8 cellular contexts compared by ENCODE assay signal in the genomic region with DNA sequence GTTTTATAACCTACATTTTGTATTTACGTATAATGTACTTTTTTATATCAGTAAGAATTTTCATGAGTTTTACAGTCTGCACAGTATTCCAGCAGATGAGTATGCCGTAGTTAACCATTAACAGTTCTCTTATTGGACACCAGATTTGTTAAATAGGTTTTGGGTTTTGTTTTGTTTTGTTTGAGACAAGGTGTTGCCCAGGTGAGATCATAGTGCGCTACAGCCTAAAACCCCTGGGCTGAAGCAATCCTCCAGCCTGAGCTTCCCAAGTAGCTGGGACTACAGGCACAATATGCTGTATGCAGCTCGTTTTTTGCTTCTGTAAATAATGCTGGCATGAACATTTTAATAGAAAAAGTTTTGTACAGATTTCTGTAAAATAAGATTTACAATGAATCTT.
DNase-seq lines count a peak whose midpoint lies in the region; ATAC-seq and TF ChIP-seq lines count a peak whose summit lies in the region.

No MANE protein-coding gene starts in this region.

- no peaks in the 10 kb centered on the region for H3K9me2 ChIP-seq in SK-N-SH

- TF ChIP-seq EP300 in SK-N-SH (IDR thresholded peaks at IDR 0.05; ENCODE audit: borderline replicate concordance in 1 of 2, low read depth in 1 of 2, low read length in 1 of 2), result no peak

- TF ChIP-seq POLR2A in Peyer's patch (IDR thresholded peaks at IDR 0.05), result no peak

- DNase-seq in SK-N-SH (no peak), Peyer's patch (no peak), fibroblast of lung (ENCODE audit: low read depth in 2 of 2) (peak in 1 of 2 donors; percentile 23), iPS-NIHi11 (ENCODE audit: low spot score) (no peak)

- H3K4me1 ChIP-seq in SK-N-SH (ENCODE audit: control insufficient read depth in 1 of 2, insufficient read depth in 2 of 2, low read depth in 1 of 2, low read length in 1 of 2) (no peaks in the 10 kb centered on the region; a peak in 1 of 4 replicates), Peyer's patch (peaks cover 0 to 16% (median 5%) of the 10 kb centered on the region in 4 donors), fibroblast of lung (ENCODE audit: control insufficient read depth, extremely low read depth, insufficient read depth, low read length) (peaks cover 3% of the 10 kb centered on the region), skeletal muscle satellite cell (ENCODE audit: control insufficient read depth, insufficient read depth, low read length) (peaks cover 30% of the 10 kb centered on the region)

- H3K9me3 ChIP-seq in SK-N-SH, result no peaks in the 10 kb centered on the region
- H3K9me3 ChIP-seq in Peyer's patch, result no peaks in the 10 kb centered on the region
- H3K9me3 ChIP-seq in fibroblast of lung (ENCODE audit: control insufficient read depth, insufficient read depth, low read depth, low read length), result no peaks in the 10 kb centered on the region
- no peaks in the 10 kb centered on the region for H3K9me3 ChIP-seq in skeletal muscle satellite cell (replicated peaks; ENCODE audit: low read length)

- no peak for ATAC-seq in SK-N-SH treated with all-trans-retinoic acid at 6 μM for 48 hours
- no peak for ATAC-seq in HG03378 (IDR thresholded peaks at IDR 0.05; ENCODE audit: unreplicated experiment)
- no peak for ATAC-seq in GM21423 (IDR thresholded peaks at IDR 0.05; ENCODE audit: unreplicated experiment)

- WGBS in SK-N-SH (ENCODE audit: low lambda C conversion rate), result 71% methylated on average over 4 of the region's 4 CpGs

- POLR2A ChIA-PET in SK-N-SH (lab: Yijun Ruan, JAX), result interaction anchor here (0.6 to 1.2 kb wide), 2 partner anchors 71 to 91 kb away, joined by 4 to 5 read pairs; no protein-coding TSS in a partner anchor

- no peak overlapping the region; a peak in 1 of 4 replicates for H3K27ac ChIP-seq in SK-N-SH (ENCODE audit: low read depth in 2 of 2, low read length in 1 of 2)
- H3K27ac ChIP-seq in Peyer's patch, result peak overlapping the region; percentile 62 to 97 (median 96)
- no peak overlapping the region for H3K27ac ChIP-seq in fibroblast of lung (ENCODE audit: insufficient read depth, low read length)

- no peaks in the 10 kb centered on the region for H4K20me1 ChIP-seq in SK-N-SH (ENCODE audit: insufficient read depth)
- no peaks in the 10 kb centered on the region for H4K20me1 ChIP-seq in fibroblast of lung (ENCODE audit: control insufficient read depth, extremely low read depth, insufficient read depth, low read length)

- H3K36me3 ChIP-seq in SK-N-SH (replicated peaks in 1 of 2; ENCODE audit: control insufficient read depth in 1 of 2, insufficient read depth in 2 of 2, low read length in 1 of 2) (no peaks in the 10 kb centered on the region), Peyer's patch (no peaks in the 10 kb centered on the region), fibroblast of lung (ENCODE audit: control insufficient read depth, insufficient read depth, low read length) (no peaks in the 10 kb centered on the region), skeletal muscle satellite cell (ENCODE audit: insufficient read depth, low read length) (no peaks in the 10 kb centered on the region)

- TF ChIP-seq RAD21 in SK-N-SH (IDR thresholded peaks at IDR 0.05; ENCODE audit: low read length), result no peak

- no peak for TF ChIP-seq CTCF in SK-N-SH (IDR thresholded peaks at IDR 0.05)
- TF ChIP-seq CTCF in Peyer's patch (IDR thresholded peaks at IDR 0.05), result no peak
- no peak for TF ChIP-seq CTCF in fibroblast of lung (conservative IDR thresholded peaks at IDR 0.05 in 1 of 2, IDR thresholded peaks at IDR 0.05 in 1 of 2; ENCODE audit: low read depth in 1 of 2, low read length in 2 of 2)

- no peaks in the 10 kb centered on the region for H3K27me3 ChIP-seq in SK-N-SH (ENCODE audit: insufficient read depth)
- H3K27me3 ChIP-seq in Peyer's patch, result no peaks in the 10 kb centered on the region
- H3K27me3 ChIP-seq in fibroblast of lung (ENCODE audit: control insufficient read depth, insufficient read depth, low read length), result no peaks in the 10 kb centered on the region
- H3K27me3 ChIP-seq in skeletal muscle satellite cell (ENCODE audit: control insufficient read depth, insufficient read depth, low read length), result no peaks in the 10 kb centered on the region

- no peak overlapping the region for H3K4me3 ChIP-seq in SK-N-SH (ENCODE audit: low read depth in 2 of 2, low read length in 1 of 2)
- peak overlapping the region in 2 of 4 donors; percentile 14 to 55 for H3K4me3 ChIP-seq in Peyer's patch
- H3K4me3 ChIP-seq in fibroblast of lung (replicated peaks in 1 of 4; ENCODE audit: control extremely low read depth in 1 of 4, insufficient read depth in 1 of 4, low read depth in 3 of 4, low read length in 4 of 4), result peak overlapping the region; percentile 14 to 78 (median 38)
- peak overlapping the region; percentile 76 for H3K4me3 ChIP-seq in skeletal muscle satellite cell (ENCODE audit: low read length)

- H3K79me2 ChIP-seq in SK-N-SH (ENCODE audit: insufficient read depth), result no peaks in the 10 kb centered on the region
- H3K79me2 ChIP-seq in fibroblast of lung (ENCODE audit: control insufficient read depth, insufficient read depth, low read length), result no peaks in the 10 kb centered on the region

- H2AFZ ChIP-seq in SK-N-SH (ENCODE audit: low read depth) (peak overlapping the region; percentile 96; the same call in 1 of the 2 replicates), fibroblast of lung (ENCODE audit: low read length) (no peak overlapping the region)

- CTCF ChIA-PET in SK-N-SH (lab: Yijun Ruan, JAX), result interaction anchor here (1.2 to 4.2 kb wide), 4 partner anchors 9 to 144 kb away, joined by 3 to 41 read pairs (median 4); no protein-coding TSS in a partner anchor

- H3F3A ChIP-seq in SK-N-SH (replicated peaks; ENCODE audit: insufficient read depth), result peaks cover 11% of the 10 kb centered on the region

- H3K9ac ChIP-seq in SK-N-SH (no peak overlapping the region; the same call in 1 of the 2 replicates), fibroblast of lung (ENCODE audit: insufficient read depth, low read length) (no peak overlapping the region), skeletal muscle satellite cell (ENCODE audit: low read depth, low read length) (peak overlapping the region; percentile 95)

- H3K4me2 ChIP-seq in SK-N-SH, result no peak overlapping the region
- peak overlapping the region; percentile 98 for H3K4me2 ChIP-seq in fibroblast of lung (ENCODE audit: extremely low read depth, insufficient read depth, low read length)
- peak overlapping the region; percentile 97 for H3K4me2 ChIP-seq in skeletal muscle satellite cell (ENCODE audit: low read length)

TF ChIP-seq in SK-N-SH, 30 proteins besides CTCF, POLR2A, EP300 and RAD21:
- TF ChIP-seq MAX (IDR thresholded peaks at IDR 0.05; ENCODE audit: low read depth), result no peak
- no peak for TF ChIP-seq FOXM1 (IDR thresholded peaks at IDR 0.05; ENCODE audit: low read depth)
- TF ChIP-seq RFX5 (IDR thresholded peaks at IDR 0.05; ENCODE audit: low read length), result no peak

TF ChIP-seq in SK-N-SH treated with all-trans-retinoic acid at 6 μM for 48 hours, 23 proteins besides CTCF, POLR2A, EP300 and RAD21 (continues in another document):
- TF ChIP-seq ESRRG (CRISPR knock-in tag; IDR thresholded peaks at IDR 0.05) (no peak), PATZ1 (CRISPR knock-in tag; IDR thresholded peaks at IDR 0.05; ENCODE audit: borderline replicate concordance) (no peak), ZNF70 (CRISPR knock-in tag; IDR thresholded peaks at IDR 0.05) (no peak), GLIS3 (CRISPR knock-in tag; IDR thresholded peaks at IDR 0.05) (no peak), TSHZ2 (CRISPR knock-in tag; IDR thresholded peaks at IDR 0.05) (no peak), TOX (CRISPR knock-in tag; IDR thresholded peaks at IDR 0.05; ENCODE audit: borderline replicate concordance) (no peak), CSDC2 (CRISPR knock-in tag; IDR thresholded peaks at IDR 0.05) (no peak), ZFP30 (CRISPR knock-in tag; IDR thresholded peaks at IDR 0.05) (no peak), ZNF8 (CRISPR knock-in tag; IDR thresholded peaks at IDR 0.05) (no peak), OSR1 (CRISPR knock-in tag; IDR thresholded peaks at IDR 0.05) (no peak)

Comparison
In these comparisons a context has a peak if more than half of its experiments do, and no peak if none do; other contexts are left out.
1. H3K27ac ChIP-seq: peak in Peyer's patch (4 of 4); none in SK-N-SH (0 of 2) and fibroblast of lung (single experiment).
2. H3K4me3 ChIP-seq: peak in fibroblast of lung (4 of 4) and skeletal muscle satellite cell (single experiment); none in SK-N-SH (0 of 2).